ENCODE assay signal across 8 cellular contexts in the genomic region with DNA sequence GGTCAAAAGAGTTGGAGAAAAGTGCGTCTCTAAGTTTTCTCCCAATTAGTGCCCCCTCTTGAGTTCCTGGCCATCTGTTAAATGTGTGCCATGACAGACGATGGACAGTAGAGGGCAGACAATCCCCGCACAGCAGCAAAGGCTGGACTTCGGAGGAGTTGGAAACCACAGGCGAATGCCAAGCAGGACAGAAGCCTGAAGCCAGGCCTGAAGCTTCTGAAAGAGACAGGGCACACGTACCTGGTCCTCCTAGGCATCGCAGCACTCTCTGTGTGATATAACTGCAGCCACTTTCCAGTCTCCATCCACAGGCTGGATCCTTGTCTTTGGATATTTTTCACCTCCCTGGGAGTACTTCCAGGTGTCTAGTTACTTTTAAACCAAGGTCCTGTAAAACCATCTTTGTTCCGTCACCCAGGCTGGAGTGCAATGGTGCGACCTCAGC. TPM values are rescaled to one million over a fixed set of nuclear protein-coding genes. Genes with fewer than 3 reads are reported as not detected.
DNase-seq lines count a peak whose midpoint lies in the region; ATAC-seq, FAIRE-seq and TF ChIP-seq lines count a peak whose summit lies in the region.

No MANE protein-coding gene starts in this region.

- WGBS in A549 (ENCODE audit: missing lambda C conversion rate): 13% methylated on average over 9 of the region's 9 CpGs
- WGBS in liver: 10% methylated on average over 9 of the region's 9 CpGs

- H3K27ac ChIP-seq in A549: no peak overlapping the region
- no peak overlapping the region for H3K27ac ChIP-seq in VCaP
- no peak overlapping the region for H3K27ac ChIP-seq in liver (ENCODE audit: low read depth in 1 of 2, low read length in 2 of 2)

- TF ChIP-seq RAD21 in A549 (conservative IDR thresholded peaks at IDR 0.05 in 1 of 2, IDR thresholded peaks at IDR 0.05 in 1 of 2) (peak; percentile 97 to 99), liver (IDR thresholded peaks at IDR 0.05) (peak; percentile 99)

- TF ChIP-seq POLR2A in A549 (IDR thresholded peaks at IDR 0.05; ENCODE audit: low read length): no peak

- H3K4me3 ChIP-seq in A549 (no peak overlapping the region), GM12864 (ENCODE audit: low read depth, low read length) (no peak overlapping the region), liver (ENCODE audit: low read depth in 1 of 3, low read length in 3 of 3) (no peak overlapping the region)

- peak; percentile 97 for FAIRE-seq in A549 (lab: Jason Lieb, UNC)

- H3K9me3 ChIP-seq in A549 (no peaks in the 10 kb centered on the region), liver (ENCODE audit: control insufficient read depth in 4 of 4, low read length in 3 of 4) (no peaks in the 10 kb centered on the region)

- DNase-seq in A549 (ENCODE audit: low read depth in 1 of 2, low spot score in 1 of 2) (peak; percentile 86 to 90), GM12864 (ENCODE audit: low read depth) (no peak), NCI-H2029 (lab: John Stamatoyannopoulos, UW) (peak; percentile 22)
- DNase-seq in effector CD4-positive, alpha-beta T cell: peak; percentile 11
- DNase-seq in stimulated activated CD8-positive, alpha-beta memory T cell treated with anti-CD3 and anti-CD28 coated beads, Interleukin-4, amount 100 ng/mL, for 48 hours: peak; percentile 67

- CTCF ChIA-PET in A549 (lab: Yijun Ruan, JAX): interaction anchor here (0.6 to 17.8 kb wide), 80 partner anchors 7 to 575 kb away, joined by 3 to 293 read pairs (median 4); partner anchors contain the start of genes BCL6B, C17orf100, MED31 and RNASEK

- H3K9ac ChIP-seq in liver (ENCODE audit: low read depth in 1 of 2, low read length in 2 of 2): no peak overlapping the region

- TF ChIP-seq EP300 in A549 (IDR thresholded peaks at IDR 0.05): no peak

- POLR2A ChIA-PET in A549 (lab: Yijun Ruan, JAX): interaction anchor here (1.0 kb wide), 1 partner anchor 370 kb away, joined by 3 read pairs; the partner anchor contains the start of gene SLC16A13

- no peak overlapping the region for H3K4me2 ChIP-seq in A549

- H3K4me1 ChIP-seq in A549 (peaks cover 4% of the 10 kb centered on the region; the same call in 1 of the 3 replicates), liver (ENCODE audit: control insufficient read depth in 4 of 4, insufficient read depth in 4 of 4, low read length in 3 of 4) (peaks cover 2 to 12% (median 9%) of the 10 kb centered on the region in 4 donors)

- H3K36me3 ChIP-seq in liver (ENCODE audit: control insufficient read depth in 4 of 4, insufficient read depth in 3 of 4, low read depth in 1 of 4, low read length in 3 of 4): no peaks in the 10 kb centered on the region

- no peaks in the 10 kb centered on the region for H3K27me3 ChIP-seq in liver (ENCODE audit: control insufficient read depth in 4 of 4, insufficient read depth in 4 of 4, low read length in 3 of 4)

- ATAC-seq in A549: peak; percentile 87 to 94
- no peak for ATAC-seq in GM21515 (IDR thresholded peaks at IDR 0.05; ENCODE audit: unreplicated experiment)

- peak; percentile 97 for TF ChIP-seq CTCF in A549 (IDR thresholded peaks at IDR 0.05)
- TF ChIP-seq CTCF in GM12864 (IDR thresholded peaks at IDR 0.05; ENCODE audit: low read depth, low read length, missing control alignments): peak; percentile 92
- TF ChIP-seq CTCF in VCaP (conservative IDR thresholded peaks at IDR 0.05): peak; percentile 87
- peak; percentile 94 for TF ChIP-seq CTCF in liver (IDR thresholded peaks at IDR 0.05; ENCODE audit: low read depth, low read length, missing input control)

TF ChIP-seq in A549, 52 proteins besides CTCF, POLR2A, EP300 and RAD21:
- TF ChIP-seq SMC3 (IDR thresholded peaks at IDR 0.05) (peak; percentile 92), HMGXB4 (CRISPR knock-in tag; IDR thresholded peaks at IDR 0.05; ENCODE audit: borderline replicate concordance) (no peak)

TF ChIP-seq in liver, 16 proteins besides CTCF, POLR2A, EP300 and RAD21:
- TF ChIP-seq RXRA (IDR thresholded peaks at IDR 0.05) (no peak), HNF4A (conservative IDR thresholded peaks at IDR 0.05) (peak; percentile 9 to 31)

RNA-seq across cellular contexts. Expression of gene C17orf100, which starts 14.5 kb away (rescaled TPM):
- polyA plus RNA-seq in A549 (2011; rRNA removed) (4.1 and 4.2 TPM in 2 replicates), A549 (2017; fragmentation: RNase III; extraction: RNeasy Plus Mini Kit Qiagen cat#74134 plus additional on column Dnase treatment) (2.4 to 3.1 TPM (median 2.6 TPM) in 3 replicates), liver (10 to 100 TPM in 1 of 2 donors, 1 to 10 TPM in 1; 3.3 to 33.2 TPM)
- polyA plus RNA-seq in A549 (2012; cell fraction: cytosol; rRNA removed): 2.1 and 2.9 TPM in 2 replicates
- polyA plus RNA-seq in A549 (2012; cell fraction: nucleus; rRNA removed): 1.6 and 2.0 TPM in 2 replicates
- polyA minus RNA-seq in A549 (2011; rRNA and poly(A)+ RNA removed): 1.9 TPM in 2 replicates
- 1 to 10 TPM in 1 of 2 donors, under 1 TPM in 1; 0.56 to 2.2 TPM for total RNA-seq in liver

RNA-seq across cellular contexts. Expression of gene MED31, which starts 14.7 kb away (rescaled TPM):
- polyA plus RNA-seq in A549 (2011; rRNA removed) (49.0 and 50.2 TPM in 2 replicates), A549 (2017; fragmentation: RNase III; extraction: RNeasy Plus Mini Kit Qiagen cat#74134 plus additional on column Dnase treatment) (27.9 to 32.2 TPM (median 31.8 TPM) in 3 replicates), liver (10 to 100 TPM in 1 of 2 donors, 1 to 10 TPM in 1; 7.0 to 29.8 TPM)
- polyA plus RNA-seq in A549 (2012; cell fraction: cytosol; rRNA removed): 22.9 and 25.0 TPM in 2 replicates
- 6.4 and 11.0 TPM in 2 replicates for polyA plus RNA-seq in A549 (2012; cell fraction: nucleus; rRNA removed)
- 11.4 and 14.4 TPM in 2 replicates for polyA minus RNA-seq in A549 (2011; rRNA and poly(A)+ RNA removed)
- total RNA-seq in liver: 10 to 100 TPM in 1 of 2 donors, 1 to 10 TPM in 1; 6.9 to 10.4 TPM

RNA-seq across cellular contexts. Expression of gene TXNDC17, which starts 25.2 kb away (rescaled TPM):
- 517 and 572 TPM in 2 replicates for polyA plus RNA-seq in A549 (2011; rRNA removed)
- 876 and 1,178 TPM in 2 replicates for polyA plus RNA-seq in A549 (2012; cell fraction: cytosol; rRNA removed)
- 419 and 424 TPM in 2 replicates for polyA plus RNA-seq in A549 (2012; cell fraction: nucleus; rRNA removed)
- polyA plus RNA-seq in A549 (2017; fragmentation: RNase III; extraction: RNeasy Plus Mini Kit Qiagen cat#74134 plus additional on column Dnase treatment): 621 to 751 TPM (median 643 TPM) in 3 replicates
- polyA minus RNA-seq in A549 (2011; rRNA and poly(A)+ RNA removed): 43.1 and 59.7 TPM in 2 replicates
- total RNA-seq in liver: 10 to 100 TPM; 32.9 to 58.4 TPM
- polyA plus RNA-seq in liver: 100 to 1,000 TPM; 141 to 329 TPM

RNA-seq across cellular contexts. Expression of gene KIAA0753, which starts 25.6 kb away (rescaled TPM):
- polyA plus RNA-seq in A549 (2011; rRNA removed): 15.2 and 21.5 TPM in 2 replicates
- 4.4 and 5.1 TPM in 2 replicates for polyA plus RNA-seq in A549 (2012; cell fraction: cytosol; rRNA removed)
- 5.5 and 11.7 TPM in 2 replicates for polyA plus RNA-seq in A549 (2012; cell fraction: nucleus; rRNA removed)
- polyA plus RNA-seq in A549 (2017; fragmentation: RNase III; extraction: RNeasy Plus Mini Kit Qiagen cat#74134 plus additional on column Dnase treatment): 13.6 to 16.1 TPM (median 14.1 TPM) in 3 replicates
- polyA minus RNA-seq in A549 (2011; rRNA and poly(A)+ RNA removed): 20.8 and 21.1 TPM in 2 replicates
- total RNA-seq in liver: 1 to 10 TPM; 3.8 to 5.9 TPM
- polyA plus RNA-seq in liver: 1 to 10 TPM; 2.0 to 2.1 TPM

RNA-seq across cellular contexts. Expression of gene SLC13A5, which starts 47.1 kb away (rescaled TPM):
- polyA plus RNA-seq in A549 (2011; rRNA removed) (0.26 and 0.30 TPM in 2 replicates), A549 (2017; fragmentation: RNase III; extraction: RNeasy Plus Mini Kit Qiagen cat#74134 plus additional on column Dnase treatment) (0.03 to 0.26 TPM (median 0.15 TPM) in 3 replicates), liver (100 to 1,000 TPM; 159 to 329 TPM)
- polyA plus RNA-seq in A549 (2012; cell fraction: cytosol; rRNA removed): 0.09 and 0.26 TPM in 2 replicates
- 0.14 and 0.26 TPM in 2 replicates for polyA plus RNA-seq in A549 (2012; cell fraction: nucleus; rRNA removed)
- polyA minus RNA-seq in A549 (2011; rRNA and poly(A)+ RNA removed): 0.21 and 1.8 TPM in 2 replicates
- 100 to 1,000 TPM in 1 of 2 donors, 10 to 100 TPM in 1; 88.4 to 399 TPM for total RNA-seq in liver
